Comparison of ENCODE assay signal across 11 cellular contexts in the genomic region with DNA sequence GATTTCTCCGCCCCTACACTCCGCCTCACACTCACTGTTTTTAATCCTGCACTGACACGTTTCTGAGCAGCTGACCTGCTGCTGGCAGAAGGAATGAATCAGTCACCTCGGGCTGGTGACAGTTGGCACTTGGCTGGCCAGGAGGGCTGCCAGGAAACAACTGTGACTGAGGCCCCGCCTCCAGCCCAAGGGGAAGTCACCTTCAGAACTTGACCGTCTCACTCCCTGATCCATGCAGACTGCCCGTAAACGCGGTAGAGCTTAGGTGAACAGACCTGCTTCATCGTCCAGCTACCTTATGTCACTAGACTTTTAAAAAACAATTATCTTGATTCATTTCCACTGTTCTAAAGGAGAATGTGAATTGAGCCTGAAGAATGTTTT.
DNase-seq lines count a peak whose midpoint lies in the region; ATAC-seq and TF ChIP-seq lines count a peak whose summit lies in the region.
"Had no signal": no experiment of that assay in that cellular context is flagged by ENCODE, and none has a peak within 500 bp of the region (broad histone marks: within the 10 kb centered on the region; RNA-seq: fewer than 3 reads in every experiment).

No MANE protein-coding gene starts in this region.

- H3K9ac ChIP-seq in fibroblast of lung (ENCODE audit: insufficient read depth, low read length): no peak overlapping the region

- no peak overlapping the region for H2AFZ ChIP-seq in fibroblast of lung (ENCODE audit: low read length)

- H3K9me3 ChIP-seq in fibroblast of lung (ENCODE audit: control insufficient read depth, insufficient read depth, low read depth, low read length): no peaks in the 10 kb centered on the region
- H3K9me3 ChIP-seq in muscle layer of duodenum (ENCODE audit: control insufficient read depth in 1 of 2, low read length in 2 of 2): no peaks in the 10 kb centered on the region

- no peaks in the 10 kb centered on the region for H3K4me1 ChIP-seq in fibroblast of lung (ENCODE audit: control insufficient read depth, extremely low read depth, insufficient read depth, low read length)
- H3K4me1 ChIP-seq in muscle layer of duodenum (ENCODE audit: control insufficient read depth in 1 of 2, insufficient read depth in 2 of 2, low read length in 2 of 2): peaks cover 11 to 18% of the 10 kb centered on the region in 2 donors

- H3K4me3 ChIP-seq in fibroblast of lung (replicated peaks in 1 of 4; ENCODE audit: control extremely low read depth in 1 of 4, insufficient read depth in 1 of 4, low read depth in 3 of 4, low read length in 4 of 4): no peak overlapping the region
- H3K4me3 ChIP-seq in muscle layer of duodenum (ENCODE audit: low read depth in 1 of 2, low read length in 2 of 2): peak overlapping the region in 1 of 2 donors; percentile 38

- H4K20me1 ChIP-seq in fibroblast of lung (ENCODE audit: control insufficient read depth, extremely low read depth, insufficient read depth, low read length): no peaks in the 10 kb centered on the region

- H3K36me3 ChIP-seq in fibroblast of lung (ENCODE audit: control insufficient read depth, insufficient read depth, low read length) (peaks cover 2% of the 10 kb centered on the region), muscle layer of duodenum (ENCODE audit: control insufficient read depth in 1 of 2, insufficient read depth in 2 of 2, low read length in 2 of 2) (peaks cover 4 to 19% of the 10 kb centered on the region in 2 donors)

- no peak overlapping the region for H3K4me2 ChIP-seq in fibroblast of lung (ENCODE audit: extremely low read depth, insufficient read depth, low read length)

- ATAC-seq in GM21723 (IDR thresholded peaks at IDR 0.05; ENCODE audit: unreplicated experiment) (no peak), HG02610 (IDR thresholded peaks at IDR 0.05; ENCODE audit: unreplicated experiment) (no peak), HG03469 (IDR thresholded peaks at IDR 0.05; ENCODE audit: unreplicated experiment) (no peak)

- peak; percentile 42 for DNase-seq in D341Med (ENCODE audit: low spot score)
- DNase-seq in NCI-H82 treated with DMSO at 0.1 percent for 48 hours (lab: John Stamatoyannopoulos, UW; ENCODE audit: unreplicated experiment): peak; percentile 15
- peak; percentile 12 to 33 for DNase-seq in fibroblast of lung (ENCODE audit: low read depth in 2 of 2)
- no peak for DNase-seq in GF-D8 (lab: John Stamatoyannopoulos, UW)
- DNase-seq: activated CD4-positive, alpha-beta T cell treated with anti-CD3 and anti-CD28 coated beads for 1 hour; DND-41; stimulated activated CD4-positive, alpha-beta T cell treated with anti-CD3 and anti-CD28 coated beads, Interleukin-12 subunit alpha, Interleukin-12 subunit beta, amount 100 ng/mL, for 4 hours had no signal

- H3K27me3 ChIP-seq in fibroblast of lung (ENCODE audit: control insufficient read depth, insufficient read depth, low read length) (no peaks in the 10 kb centered on the region), muscle layer of duodenum (ENCODE audit: low read depth, low read length) (no peaks in the 10 kb centered on the region)

- H3K79me2 ChIP-seq in fibroblast of lung (ENCODE audit: control insufficient read depth, insufficient read depth, low read length): no peaks in the 10 kb centered on the region

- H3K27ac ChIP-seq in fibroblast of lung (ENCODE audit: insufficient read depth, low read length) (no peak overlapping the region), muscle layer of duodenum (ENCODE audit: low read length) (peak overlapping the region; percentile 86)

- no peak for TF ChIP-seq CTCF in fibroblast of lung (conservative IDR thresholded peaks at IDR 0.05 in 1 of 2, IDR thresholded peaks at IDR 0.05 in 1 of 2; ENCODE audit: low read depth in 1 of 2, low read length in 2 of 2)
